1 cellular context compared by ENCODE assay signal in the genomic region with DNA sequence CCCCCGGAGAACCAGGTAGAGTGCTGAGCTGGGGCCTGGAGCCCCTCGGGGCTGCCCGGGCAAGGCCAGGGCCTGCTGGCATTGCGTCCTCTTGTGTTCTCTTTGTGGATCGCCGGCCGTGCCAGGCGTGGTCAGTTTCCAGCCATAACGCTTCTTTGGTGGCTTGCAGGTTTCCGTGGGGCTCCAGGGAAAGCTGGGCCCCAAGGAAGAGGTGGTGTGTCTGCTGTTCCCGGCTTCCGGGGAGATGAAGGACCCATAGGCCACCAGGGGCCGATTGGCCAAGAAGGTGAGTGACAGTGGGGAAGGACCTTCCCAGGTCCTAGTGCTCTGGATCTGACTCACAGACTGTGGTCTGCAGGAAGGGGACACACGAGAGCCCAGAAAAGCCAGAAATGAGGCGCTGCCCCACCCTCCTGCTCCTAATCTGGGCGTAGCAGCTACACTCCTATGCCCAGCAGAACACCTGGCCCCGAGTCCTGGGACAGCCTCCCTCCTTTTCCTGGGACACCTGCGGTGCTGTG.
TF ChIP-seq lines count a peak whose summit lies in the region.

No MANE protein-coding gene starts in this region.

TF ChIP-seq in WTC11, 78 proteins besides CTCF, POLR2A, EP300 and RAD21 (continued from another document):
- TF ChIP-seq ZNF317 (CRISPR knock-in tag; IDR thresholded peaks at IDR 0.05; ENCODE audit: borderline replicate concordance, low read depth) (no peak), CBFB (CRISPR knock-in tag; IDR thresholded peaks at IDR 0.05; ENCODE audit: low read depth) (no peak), NR2C2 (CRISPR knock-in tag; IDR thresholded peaks at IDR 0.05) (no peak), KAT7 (CRISPR knock-in tag; IDR thresholded peaks at IDR 0.05; ENCODE audit: borderline replicate concordance) (no peak), FOXJ3 (CRISPR knock-in tag; IDR thresholded peaks at IDR 0.05; ENCODE audit: borderline replicate concordance) (no peak)
- TF ChIP-seq, protein P1, sequence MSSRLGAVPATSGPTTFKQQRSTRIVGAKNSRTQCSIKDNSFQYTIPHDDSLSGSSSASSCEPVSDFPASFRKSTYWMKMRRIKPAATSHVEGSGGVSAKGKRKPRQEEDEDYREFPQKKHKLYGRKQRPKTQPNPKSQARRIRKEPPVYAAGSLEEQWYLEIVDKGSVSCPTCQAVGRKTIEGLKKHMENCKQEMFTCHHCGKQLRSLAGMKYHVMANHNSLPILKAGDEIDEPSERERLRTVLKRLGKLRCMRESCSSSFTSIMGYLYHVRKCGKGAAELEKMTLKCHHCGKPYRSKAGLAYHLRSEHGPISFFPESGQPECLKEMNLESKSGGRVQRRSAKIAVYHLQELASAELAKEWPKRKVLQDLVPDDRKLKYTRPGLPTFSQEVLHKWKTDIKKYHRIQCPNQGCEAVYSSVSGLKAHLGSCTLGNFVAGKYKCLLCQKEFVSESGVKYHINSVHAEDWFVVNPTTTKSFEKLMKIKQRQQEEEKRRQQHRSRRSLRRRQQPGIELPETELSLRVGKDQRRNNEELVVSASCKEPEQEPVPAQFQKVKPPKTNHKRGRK (CRISPR knock-in tag; IDR thresholded peaks at IDR 0.05; ENCODE audit: borderline replicate concordance), result no peak
- TF ChIP-seq, protein P2, sequence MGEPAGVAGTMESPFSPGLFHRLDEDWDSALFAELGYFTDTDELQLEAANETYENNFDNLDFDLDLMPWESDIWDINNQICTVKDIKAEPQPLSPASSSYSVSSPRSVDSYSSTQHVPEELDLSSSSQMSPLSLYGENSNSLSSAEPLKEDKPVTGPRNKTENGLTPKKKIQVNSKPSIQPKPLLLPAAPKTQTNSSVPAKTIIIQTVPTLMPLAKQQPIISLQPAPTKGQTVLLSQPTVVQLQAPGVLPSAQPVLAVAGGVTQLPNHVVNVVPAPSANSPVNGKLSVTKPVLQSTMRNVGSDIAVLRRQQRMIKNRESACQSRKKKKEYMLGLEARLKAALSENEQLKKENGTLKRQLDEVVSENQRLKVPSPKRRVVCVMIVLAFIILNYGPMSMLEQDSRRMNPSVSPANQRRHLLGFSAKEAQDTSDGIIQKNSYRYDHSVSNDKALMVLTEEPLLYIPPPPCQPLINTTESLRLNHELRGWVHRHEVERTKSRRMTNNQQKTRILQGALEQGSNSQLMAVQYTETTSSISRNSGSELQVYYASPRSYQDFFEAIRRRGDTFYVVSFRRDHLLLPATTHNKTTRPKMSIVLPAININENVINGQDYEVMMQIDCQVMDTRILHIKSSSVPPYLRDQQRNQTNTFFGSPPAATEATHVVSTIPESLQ (CRISPR knock-in tag; IDR thresholded peaks at IDR 0.05), result no peak
- TF ChIP-seq, protein P3, sequence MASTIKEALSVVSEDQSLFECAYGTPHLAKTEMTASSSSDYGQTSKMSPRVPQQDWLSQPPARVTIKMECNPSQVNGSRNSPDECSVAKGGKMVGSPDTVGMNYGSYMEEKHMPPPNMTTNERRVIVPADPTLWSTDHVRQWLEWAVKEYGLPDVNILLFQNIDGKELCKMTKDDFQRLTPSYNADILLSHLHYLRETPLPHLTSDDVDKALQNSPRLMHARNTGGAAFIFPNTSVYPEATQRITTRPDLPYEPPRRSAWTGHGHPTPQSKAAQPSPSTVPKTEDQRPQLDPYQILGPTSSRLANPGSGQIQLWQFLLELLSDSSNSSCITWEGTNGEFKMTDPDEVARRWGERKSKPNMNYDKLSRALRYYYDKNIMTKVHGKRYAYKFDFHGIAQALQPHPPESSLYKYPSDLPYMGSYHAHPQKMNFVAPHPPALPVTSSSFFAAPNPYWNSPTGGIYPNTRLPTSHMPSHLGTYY (CRISPR knock-in tag; IDR thresholded peaks at IDR 0.05), result no peak
- TF ChIP-seq, protein P4, sequence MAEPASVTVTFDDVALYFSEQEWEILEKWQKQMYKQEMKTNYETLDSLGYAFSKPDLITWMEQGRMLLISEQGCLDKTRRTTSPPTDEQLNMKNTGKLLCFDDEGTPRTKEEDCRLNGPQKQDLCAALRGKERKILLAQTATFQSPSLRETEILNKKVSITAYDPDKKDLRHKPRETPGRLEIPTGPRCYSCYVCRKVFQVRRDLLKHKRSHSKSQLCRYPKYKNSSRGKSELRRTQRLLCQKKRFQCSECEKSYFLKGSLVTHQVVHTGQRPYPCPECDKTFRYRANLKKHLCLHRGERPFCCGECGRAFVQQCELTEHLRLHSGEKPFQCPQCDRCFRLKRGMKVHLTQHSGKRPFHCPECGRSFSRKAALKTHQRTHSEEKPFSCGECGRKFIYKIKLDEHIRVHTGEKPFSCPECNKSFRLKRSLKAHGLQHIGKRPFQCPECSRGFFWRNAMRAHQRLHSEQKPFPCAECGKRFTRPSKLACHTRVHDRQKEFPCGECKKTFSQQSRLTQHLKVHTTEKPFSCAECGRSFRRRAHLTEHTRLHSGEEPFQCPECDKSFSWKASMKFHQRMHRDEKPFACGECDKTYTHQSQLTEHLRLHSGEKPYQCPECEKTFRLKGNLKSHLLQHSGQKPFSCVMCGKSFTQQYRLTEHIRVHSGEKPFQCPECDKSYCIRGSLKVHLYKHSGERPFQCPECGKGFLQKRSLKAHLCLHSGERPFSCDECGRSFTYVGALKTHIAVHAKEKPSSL (CRISPR knock-in tag; conservative IDR thresholded peaks at IDR 0.05), result no peak
TF ChIP-seq in WTC11: peak in this region for 0.
